ENCODE assay signal across 8 cellular contexts in genomic region chr10:100046088-100046487, GRCh38. TPM values are rescaled to one million over a fixed set of nuclear protein-coding genes. Genes with fewer than 3 reads are reported as not detected.
DNase-seq lines count a peak whose midpoint lies in the region; ATAC-seq lines count a peak whose summit lies in the region.

No MANE protein-coding gene starts in this region.

- intact Hi-C loops in cardiac septum (cut with DNase I) = loop anchor here (2.0 kb wide), 1 partner anchor 199 kb away; no protein-coding TSS in a partner anchor
- intact Hi-C loops in posterior vena cava (cut with DNase I) = loop anchor here in 1 of 2 donors (5.0 kb wide), 1 partner anchor 199 kb away; no protein-coding TSS in a partner anchor

- peak; percentile 78 for DNase-seq in CD1c-positive myeloid dendritic cell (ENCODE audit: extremely low spot score)
- peak; percentile 54 for DNase-seq in MV-4-11 (lab: John Stamatoyannopoulos, UW)
- DNase-seq in SKM-1 treated with dmso at 0.1 percent for 144 hours (lab: John Stamatoyannopoulos, UW; ENCODE audit: unreplicated experiment) = peak; percentile 71
- peak; percentile 73 for DNase-seq in activated naive CD8-positive, alpha-beta T cell treated with anti-CD3 and anti-CD28 coated beads for 36 hours
- DNase-seq in cardiac septum (ENCODE audit: low spot score) = peak; percentile 92
- DNase-seq in posterior vena cava (ENCODE audit: low spot score) = peak; percentile 96
- DNase-seq in ureter (ENCODE audit: low spot score) = peak; percentile 90

- no peak overlapping the region for H3K4me3 Mint-ChIP-seq in activated naive CD8-positive, alpha-beta T cell treated with anti-CD3 and anti-CD28 coated beads for 36 hours

- H3K36me3 Mint-ChIP-seq in activated naive CD8-positive, alpha-beta T cell treated with anti-CD3 and anti-CD28 coated beads for 36 hours = no peaks in the 10 kb centered on the region

- no peak overlapping the region for H3K27ac Mint-ChIP-seq in activated naive CD8-positive, alpha-beta T cell treated with anti-CD3 and anti-CD28 coated beads for 36 hours

- H3K4me1 Mint-ChIP-seq in activated naive CD8-positive, alpha-beta T cell treated with anti-CD3 and anti-CD28 coated beads for 36 hours = peaks cover 2% of the 10 kb centered on the region

- peak; percentile 81 for ATAC-seq in GM21390 (IDR thresholded peaks at IDR 0.05; ENCODE audit: unreplicated experiment)

- no peaks in the 10 kb centered on the region for H3K9me3 Mint-ChIP-seq in activated naive CD8-positive, alpha-beta T cell treated with anti-CD3 and anti-CD28 coated beads for 36 hours

- peaks cover 5% of the 10 kb centered on the region for H3K27me3 Mint-ChIP-seq in activated naive CD8-positive, alpha-beta T cell treated with anti-CD3 and anti-CD28 coated beads for 36 hours

RNA-seq across cellular contexts. Expression of gene CPN1, which starts 35.6 kb away (rescaled TPM):
- not detected for total RNA-seq in activated naive CD8-positive, alpha-beta T cell treated with anti-CD3 and anti-CD28 coated beads for 36 hours
- total RNA-seq in cardiac septum (not detected), posterior vena cava (not detected), ureter (not detected)

RNA-seq across cellular contexts. Expression of gene DNMBP, which starts 36.3 kb away (rescaled TPM):
- total RNA-seq in activated naive CD8-positive, alpha-beta T cell treated with anti-CD3 and anti-CD28 coated beads for 36 hours = 1 to 10 TPM; 2.2 to 2.3 TPM
- total RNA-seq in cardiac septum (5.6 TPM), posterior vena cava (10 to 100 TPM; 13.1 to 15.5 TPM), ureter (54.6 TPM)

Comparison
In these comparisons a context has a peak if more than half of its experiments do, and no peak if none do; other contexts are left out.
1. Peak in every context shown above with its lines: DNase-seq and ATAC-seq.